ENCODE assay signal across 37 cellular contexts in genomic region chr22:33582822-33583400, GRCh38.
"Had no signal": no experiment of that assay in that cellular context is flagged by ENCODE, and none has a peak within 500 bp of the region (broad histone marks: within the 10 kb centered on the region; RNA-seq: fewer than 3 reads in every experiment).

No MANE protein-coding gene starts in this region.

- FAIRE-seq: astrocyte, bronchial epithelial cell, colon had no signal

- H3K4me3 Mint-ChIP-seq: activated B cell treated with CpG ODN at 0.5 μM for 24 hours; activated CD4-positive, alpha-beta memory T cell treated with anti-CD3 and anti-CD28 coated beads for 36 hours; activated CD4-positive, alpha-beta T cell treated with anti-CD3 and anti-CD28 coated beads for 36 hours; activated CD4-positive, alpha-beta T cell treated with anti-CD3 and anti-CD28 coated beads, Interleukin-2, amount 10 ng/mL, durations not matched to agents 24 days and 14 days; activated CD8-positive, alpha-beta memory T cell treated with anti-CD3 and anti-CD28 coated beads, Interleukin-2, amount 10 ng/mL, durations not matched to agents 7 days and 5 days; activated CD8-positive, alpha-beta T cell treated with anti-CD3 and anti-CD28 coated beads, Interleukin-2, amount 10 ng/mL, durations not matched to agents 7 days and 5 days; activated naive CD8-positive, alpha-beta T cell; activated T-helper 1 cell treated with anti-CD3 and anti-CD28 coated beads, Interleukin-12 subunit alpha, Interleukin-12 subunit beta, Interleukin-2, Interleukin-4 antibody, amounts not matched to agents 30 ng/mL and 10 ng/mL and 1 ng/mL, durations not matched to agents 14 hours and 24 hours and 36 hours; central memory CD8-positive, alpha-beta T cell; effector memory CD8-positive, alpha-beta T cell; T-helper 17 cell; T-helper 2 cell treated with Interferon-gamma antibody and Interleukin-4, amounts not matched to agents 5 μg/mL and 100 μg/mL, for 36 hours had no signal

- ATAC-seq: activated CD4-positive, alpha-beta T cell treated with anti-CD3 and anti-CD28 coated beads for 36 hours; activated CD8-positive, alpha-beta memory T cell treated with anti-CD3 and anti-CD28 coated beads, Interleukin-2, amount 10 ng/mL, durations not matched to agents 7 days and 5 days; activated CD8-positive, alpha-beta T cell treated with anti-CD3 and anti-CD28 coated beads, Interleukin-2, amount 10 ng/mL, durations not matched to agents 7 days and 5 days; effector memory CD8-positive, alpha-beta T cell; foreskin keratinocyte; gastrocnemius medialis; heart left ventricle; T-helper 17 cell had no signal

- H3K27ac Mint-ChIP-seq: activated B cell treated with CpG ODN at 0.5 μM for 24 hours; activated CD4-positive, alpha-beta memory T cell treated with anti-CD3 and anti-CD28 coated beads for 36 hours; activated CD4-positive, alpha-beta T cell treated with anti-CD3 and anti-CD28 coated beads for 36 hours; activated CD4-positive, alpha-beta T cell treated with anti-CD3 and anti-CD28 coated beads, Interleukin-2, amount 10 ng/mL, durations not matched to agents 24 days and 14 days; activated CD8-positive, alpha-beta memory T cell treated with anti-CD3 and anti-CD28 coated beads, Interleukin-2, amount 10 ng/mL, durations not matched to agents 7 days and 5 days; activated CD8-positive, alpha-beta T cell treated with anti-CD3 and anti-CD28 coated beads, Interleukin-2, amount 10 ng/mL, durations not matched to agents 7 days and 5 days; activated naive CD8-positive, alpha-beta T cell; activated T-helper 1 cell treated with anti-CD3 and anti-CD28 coated beads, Interleukin-12 subunit alpha, Interleukin-12 subunit beta, Interleukin-2, Interleukin-4 antibody, amounts not matched to agents 30 ng/mL and 10 ng/mL and 1 ng/mL, durations not matched to agents 14 hours and 24 hours and 36 hours; activated T-helper 2 cell treated with anti-CD3 and anti-CD28 coated beads, Interferon-gamma antibody, Interleukin-2, Interleukin-4, amounts not matched to agents 10 μg/mL and 5 μg/mL and 100 μg/mL, durations not matched to agents 14 hours and 24 hours and 36 hours; effector memory CD8-positive, alpha-beta T cell; T-helper 17 cell; T-helper 2 cell treated with Interferon-gamma antibody and Interleukin-4, amounts not matched to agents 5 μg/mL and 100 μg/mL, for 36 hours had no signal

- H3K4me1 Mint-ChIP-seq: activated CD4-positive, alpha-beta T cell treated with anti-CD3 and anti-CD28 coated beads for 36 hours; activated CD4-positive, alpha-beta T cell treated with anti-CD3 and anti-CD28 coated beads, Interleukin-2, amount 10 ng/mL, durations not matched to agents 24 days and 14 days; activated CD8-positive, alpha-beta memory T cell treated with anti-CD3 and anti-CD28 coated beads, Interleukin-2, amount 10 ng/mL, durations not matched to agents 7 days and 5 days; central memory CD8-positive, alpha-beta T cell; T-helper 17 cell had no signal

- H3K4me1 ChIP-seq: foreskin keratinocyte had no signal

- H3K27me3 ChIP-seq: brain microvascular endothelial cell, esophagus muscularis mucosa, foreskin keratinocyte, gastrocnemius medialis, heart left ventricle had no signal

- H3K9me3 ChIP-seq: esophagus muscularis mucosa, gastrocnemius medialis, heart left ventricle had no signal

- DNase-seq: activated B cell treated with CpG ODN at 0.5 μM for 24 hours; activated CD4-positive, alpha-beta memory T cell treated with anti-CD3 and anti-CD28 coated beads for 36 hours; activated CD4-positive, alpha-beta T cell treated with anti-CD3 and anti-CD28 coated beads for 36 hours; activated CD4-positive, alpha-beta T cell treated with anti-CD3 and anti-CD28 coated beads, Interleukin-2, amount 10 ng/mL, durations not matched to agents 24 days and 14 days; activated CD4-positive, CD25-positive, alpha-beta regulatory T cell treated with anti-CD3 and anti-CD28 coated beads, Interleukin-2, amount 50 U/mL, for 72 hours; activated CD8-positive, alpha-beta memory T cell treated with anti-CD3 and anti-CD28 coated beads, Interleukin-2, amount 10 ng/mL, durations not matched to agents 7 days and 5 days; activated CD8-positive, alpha-beta memory T cell treated with anti-CD3 and anti-CD28 coated beads, Interleukin-2, amount 50 U/mL, for 4 hours; activated CD8-positive, alpha-beta T cell treated with anti-CD3 and anti-CD28 coated beads, Interleukin-2, amount 10 ng/mL, durations not matched to agents 7 days and 5 days; activated effector memory CD4-positive, alpha-beta T cell treated with anti-CD3 and anti-CD28 coated beads, Interleukin-2, amount 50 U/mL, for 16 hours; activated naive CD4-positive, alpha-beta T cell treated with anti-CD3 and anti-CD28 coated beads, Interleukin-2, amount 50 U/mL, for 16 hours; activated T-cell treated with anti-CD3 and anti-CD28 coated beads, Interleukin-2, amount 50 U/mL, for 1 hour; activated T-cell treated with anti-CD3 and anti-CD28 coated beads, Interleukin-2, amount 50 U/mL, for 48 hours; amniotic stem cell; anterior cingulate cortex; brain microvascular endothelial cell; cortex of kidney; dermis blood vessel endothelial cell; effector CD4-positive, alpha-beta T cell; effector memory CD8-positive, alpha-beta T cell; erythroblast; foreskin keratinocyte; gastrocnemius medialis; glutamatergic neuron; heart left ventricle; T-helper 1 cell; T-helper 17 cell; T1000; WERI-Rb-1 had no signal

- H3K36me3 Mint-ChIP-seq: activated CD4-positive, alpha-beta memory T cell treated with anti-CD3 and anti-CD28 coated beads for 36 hours; activated CD8-positive, alpha-beta memory T cell treated with anti-CD3 and anti-CD28 coated beads, Interleukin-2, amount 10 ng/mL, durations not matched to agents 7 days and 5 days; activated naive CD8-positive, alpha-beta T cell had no signal

- H3K9me3 Mint-ChIP-seq: activated B cell treated with CpG ODN at 0.5 μM for 24 hours; activated CD4-positive, alpha-beta memory T cell treated with anti-CD3 and anti-CD28 coated beads for 36 hours; activated CD4-positive, alpha-beta T cell treated with anti-CD3 and anti-CD28 coated beads, Interleukin-2, amount 10 ng/mL, durations not matched to agents 24 days and 14 days; central memory CD8-positive, alpha-beta T cell; T-helper 2 cell treated with Interferon-gamma antibody and Interleukin-4, amounts not matched to agents 5 μg/mL and 100 μg/mL, for 36 hours had no signal

- H3K27ac ChIP-seq: brain microvascular endothelial cell, esophagus muscularis mucosa, foreskin keratinocyte, gastrocnemius medialis, heart left ventricle, WERI-Rb-1 had no signal

- H3K36me3 ChIP-seq: brain microvascular endothelial cell, esophagus muscularis mucosa, gastrocnemius medialis, heart left ventricle, WERI-Rb-1 had no signal

- H3K4me3 ChIP-seq: esophagus muscularis mucosa, gastrocnemius medialis, heart left ventricle had no signal

- H3K27me3 Mint-ChIP-seq: activated B cell treated with CpG ODN at 0.5 μM for 24 hours; activated CD4-positive, alpha-beta memory T cell treated with anti-CD3 and anti-CD28 coated beads for 36 hours; activated CD4-positive, alpha-beta T cell treated with anti-CD3 and anti-CD28 coated beads, Interleukin-2, amount 10 ng/mL, durations not matched to agents 24 days and 14 days; activated CD8-positive, alpha-beta memory T cell treated with anti-CD3 and anti-CD28 coated beads, Interleukin-2, amount 10 ng/mL, durations not matched to agents 7 days and 5 days; central memory CD8-positive, alpha-beta T cell; effector memory CD8-positive, alpha-beta T cell; T-helper 17 cell had no signal
